Comparison of ENCODE assay signal across 21 cellular contexts in genomic region chr2:218418717-218419458, GRCh38. TPM values are rescaled to one million over a fixed set of nuclear protein-coding genes. Genes with fewer than 3 reads are reported as not detected.
A peak's percentile ranks its signal among the peaks of the same experiment; 100 is the strongest.
DNase-seq lines count a peak whose midpoint lies in the region; ATAC-seq and TF ChIP-seq lines count a peak whose summit lies in the region.
"Had no signal": no experiment of that assay in that cellular context is flagged by ENCODE, and none has a peak within 500 bp of the region (broad histone marks: within the 10 kb centered on the region; RNA-seq: fewer than 3 reads in every experiment).

VIL1 (plus strand) TSS chr2:218419123; CDS start chr2:218423779, 4,656 bp downstream.

- H3K27me3 ChIP-seq in Peyer's patch (no peaks in the 10 kb centered on the region), liver (ENCODE audit: control insufficient read depth in 4 of 4, insufficient read depth in 4 of 4, low read length in 3 of 4) (no peaks in the 10 kb centered on the region)
- H3K27me3 ChIP-seq: esophagus muscularis mucosa, heart left ventricle, right atrium auricular region had no signal

- H3K27ac ChIP-seq in Peyer's patch (peak within 1 kb of the TSS in 3 of 4 donors; percentile 66 to 91 (median 78)), liver (ENCODE audit: low read depth in 1 of 2, low read length in 2 of 2) (peak within 1 kb of the TSS in 1 of 2 donors; percentile 78), coronary artery (no peak within 1 kb of the TSS)
- H3K27ac ChIP-seq: esophagus muscularis mucosa, heart left ventricle, right atrium auricular region had no signal

- peaks cover 0 to 11% (median 0%) of the 10 kb centered on the region in 4 donors for H3K4me1 ChIP-seq in Peyer's patch
- H3K4me1 ChIP-seq in liver (ENCODE audit: control insufficient read depth in 4 of 4, insufficient read depth in 4 of 4, low read length in 3 of 4): peaks cover 5 to 16% (median 11%) of the 10 kb centered on the region in 4 donors
- H3K4me1 ChIP-seq: esophagus muscularis mucosa, heart left ventricle, right atrium auricular region had no signal

- DNase-seq in Right ventricle myocardium inferior (ENCODE audit: missing footprints) (peak; percentile 34), Right ventricle myocardium superior (no peak), Peyer's patch (peak in 2 of 3 donors; percentile 92), coronary artery (ENCODE audit: low spot score) (no peak)
- no peak for DNase-seq in stimulated activated CD8-positive, alpha-beta memory T cell treated with anti-CD3 and anti-CD28 coated beads, Interleukin-4, amount 100 ng/mL, for 48 hours
- no peak for DNase-seq in stimulated activated CD4-positive, alpha-beta T cell treated with anti-CD3 and anti-CD28 coated beads, Interleukin-4, amount 100 ng/mL, for 24 hours
- DNase-seq in stimulated activated naive CD8-positive, alpha-beta T cell treated with anti-CD3 and anti-CD28 coated beads, Interleukin-15, Interleukin-2, amounts not matched to agents 100 U/mL and 50 U/mL, for 24 hours: no peak
- DNase-seq: activated CD8-positive, alpha-beta T cell treated with anti-CD3 and anti-CD28 coated beads for 36 hours; amygdala; CD8-positive, alpha-beta T cell; heart left ventricle; KBM-7; left cardiac atrium; naive thymus-derived CD4-positive, alpha-beta T cell; NCI-H2081 treated with DMSO at 0.1 percent for 48 hours; stimulated activated CD4-positive, alpha-beta T cell treated with anti-CD3 and anti-CD28 coated beads, Interleukin-4, amount 100 ng/mL, for 4 hours had no signal

- ATAC-seq in Right ventricle myocardium inferior: no peak
- ATAC-seq in Right ventricle myocardium superior (ENCODE audit: poor library complexity): no peak
- ATAC-seq in stimulated activated naive CD8-positive, alpha-beta T cell treated with anti-CD3 and anti-CD28 coated beads, Interleukin-15, Interleukin-2, amounts not matched to agents 100 U/mL and 50 U/mL, for 24 hours: no peak
- ATAC-seq: activated CD8-positive, alpha-beta T cell treated with anti-CD3 and anti-CD28 coated beads for 36 hours; CD8-positive, alpha-beta T cell; naive thymus-derived CD4-positive, alpha-beta T cell; SK-N-SH treated with all-trans-retinoic acid at 6 μM for 48 hours had no signal

- intact Hi-C loops in Right ventricle myocardium inferior (cut with DNase I) (no loop called here), Right ventricle myocardium superior (cut with DNase I) (no loop called here)

- 50% methylated on average over 9 of the region's 9 CpGs for WGBS in liver

- H3K36me3 ChIP-seq in Peyer's patch (peaks cover 0 to 3% (median 0%) of the 10 kb centered on the region in 3 donors), liver (ENCODE audit: control insufficient read depth in 4 of 4, insufficient read depth in 3 of 4, low read depth in 1 of 4, low read length in 3 of 4) (no peaks in the 10 kb centered on the region)
- H3K36me3 ChIP-seq: esophagus muscularis mucosa, heart left ventricle, right atrium auricular region had no signal

- H3K9me3 ChIP-seq in Peyer's patch (no peaks in the 10 kb centered on the region), liver (ENCODE audit: control insufficient read depth in 4 of 4, low read length in 3 of 4) (no peaks in the 10 kb centered on the region)
- H3K9me3 ChIP-seq: esophagus muscularis mucosa, heart left ventricle, right atrium auricular region had no signal

- peak within 1 kb of the TSS; percentile 13 to 28 for H3K9ac ChIP-seq in liver (ENCODE audit: low read depth in 1 of 2, low read length in 2 of 2)

- TF ChIP-seq RAD21 in liver (IDR thresholded peaks at IDR 0.05): peak in 1 of 2 donors; percentile 46

- peak; percentile 91 to 96 for TF ChIP-seq POLR2A in Peyer's patch (IDR thresholded peaks at IDR 0.05)

- H3K4me3 ChIP-seq in Peyer's patch (peak within 1 kb of the TSS in 3 of 4 donors; percentile 27 to 62 (median 60)), liver (ENCODE audit: low read depth in 1 of 3, low read length in 3 of 3) (peak within 1 kb of the TSS; percentile 36 to 84 (median 43)), coronary artery (no peak within 1 kb of the TSS)
- H3K4me3 ChIP-seq: esophagus muscularis mucosa, heart left ventricle, right atrium auricular region had no signal

- TF ChIP-seq CTCF in Peyer's patch (IDR thresholded peaks at IDR 0.05) (no peak), liver (IDR thresholded peaks at IDR 0.05; ENCODE audit: low read depth, low read length, missing input control) (no peak), coronary artery (IDR thresholded peaks at IDR 0.05) (no peak)

TF ChIP-seq in liver, 16 proteins besides CTCF, POLR2A, EP300 and RAD21:
- TF ChIP-seq JUND (IDR thresholded peaks at IDR 0.05) (peak in 1 of 2 donors; percentile 28), SP1 (IDR thresholded peaks at IDR 0.05) (peak; percentile 68), EGR1 (IDR thresholded peaks at IDR 0.05; ENCODE audit: low read depth in 2 of 2) (peak in 1 of 2 donors; percentile 26), NR2F2 (IDR thresholded peaks at IDR 0.05) (no peak), REST (IDR thresholded peaks at IDR 0.05) (peak; percentile 84), FOXA2 (IDR thresholded peaks at IDR 0.05) (no peak), HNF4A (conservative IDR thresholded peaks at IDR 0.05) (peak; percentile 81 to 93), RXRA (IDR thresholded peaks at IDR 0.05) (peak in 1 of 2 donors; percentile 39), MAX (IDR thresholded peaks at IDR 0.05) (no peak), ZBTB33 (IDR thresholded peaks at IDR 0.05) (no peak), ATF3 (IDR thresholded peaks at IDR 0.05) (no peak), HNF4G (IDR thresholded peaks at IDR 0.05) (peak; percentile 96), YY1 (IDR thresholded peaks at IDR 0.05) (no peak), TAF1 (conservative IDR thresholded peaks at IDR 0.05) (peak; percentile 90), GABPA (IDR thresholded peaks at IDR 0.05 in 1 of 2, conservative IDR thresholded peaks at IDR 0.05 in 1 of 2) (no peak), FOXA1 (IDR thresholded peaks at IDR 0.05) (no peak)

RNA-seq across cellular contexts. Expression of gene VIL1, which starts in this region (rescaled TPM):
- total RNA-seq in Right ventricle myocardium inferior (not detected), Right ventricle myocardium superior (not detected), Peyer's patch (1,000 to 10,000 TPM in 1 of 4 donors, 100 to 1,000 TPM in 3; 189 to 1,274 (median 741) TPM), liver (10 to 100 TPM; 42.3 to 72.0 TPM)
- 10 to 100 TPM; 16.4 to 21.0 TPM for polyA plus RNA-seq in liver
- total RNA-seq: activated CD8-positive, alpha-beta T cell treated with anti-CD3 and anti-CD28 coated beads for 36 hours; heart left ventricle; left cardiac atrium; right atrium auricular region; urinary bladder had no signal

Comparison
In these comparisons a context has a peak if more than half of its experiments do, and no peak if none do; other contexts are left out.
1. RNA of gene VIL1 (total RNA-seq): 189 to 1,274 TPM in Peyer's patch and 42.3 to 72.0 TPM in liver; not detected in Right ventricle myocardium superior (single experiment) and not detected in Right ventricle myocardium inferior (single experiment); every median in the first group is over 10 times any median in the second.
2. Peak in DNase-seq in Right ventricle myocardium inferior; RNA of the gene not detected or under 1 TPM.
3. DNase-seq: peak in Peyer's patch (2 of 3); none in Right ventricle myocardium superior (single experiment), stimulated activated CD8-positive, alpha-beta memory T cell treated with anti-CD3 and anti-CD28 coated beads, Interleukin-4, amount 100 ng/mL, for 48 hours (single experiment), coronary artery (single experiment), stimulated activated CD4-positive, alpha-beta T cell treated with anti-CD3 and anti-CD28 coated beads, Interleukin-4, amount 100 ng/mL, for 24 hours (single experiment) and stimulated activated naive CD8-positive, alpha-beta T cell treated with anti-CD3 and anti-CD28 coated beads, Interleukin-15, Interleukin-2, amounts not matched to agents 100 U/mL and 50 U/mL, for 24 hours (single experiment).
4. H3K27ac ChIP-seq: peak in Peyer's patch (3 of 4); none in coronary artery (0 of 2).